8 cellular contexts compared by ENCODE assay signal in the genomic region with DNA sequence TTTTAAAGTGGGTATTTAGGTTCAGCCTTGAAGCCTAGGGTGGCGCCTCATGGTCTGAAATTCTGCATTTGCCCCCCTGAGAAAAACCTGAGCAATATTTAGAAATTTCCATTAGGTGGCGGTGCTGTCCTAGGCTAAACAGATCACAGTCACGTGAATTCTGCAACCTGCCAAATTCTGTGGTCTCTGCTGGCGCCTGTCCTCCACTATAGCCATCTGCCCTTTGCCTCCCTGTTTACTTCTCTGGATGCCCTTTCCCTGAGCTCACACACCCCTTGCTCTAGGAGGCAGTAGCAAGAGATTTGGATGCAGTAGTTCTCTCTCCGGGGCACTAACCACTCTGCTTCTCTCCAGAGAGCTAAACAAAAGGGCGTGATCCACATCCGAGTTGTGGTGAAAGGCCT. TPM values are rescaled to one million over a fixed set of nuclear protein-coding genes. Genes with fewer than 3 reads are reported as not detected.
DNase-seq lines count a peak whose midpoint lies in the region; ATAC-seq and TF ChIP-seq lines count a peak whose summit lies in the region.

No MANE protein-coding gene starts in this region.

- no peak for TF ChIP-seq EP300 in SK-N-SH (IDR thresholded peaks at IDR 0.05; ENCODE audit: borderline replicate concordance in 1 of 2, low read depth in 1 of 2, low read length in 1 of 2)

- H3K79me2 ChIP-seq in SK-N-SH (ENCODE audit: insufficient read depth) (0 out of 2 replicates have a peak, but pooled peaks cover 5% of the 10 kb centered on the region), fibroblast of lung (ENCODE audit: control insufficient read depth, insufficient read depth, low read length) (no peaks in the 10 kb centered on the region)

- DNase-seq in stimulated activated CD4-positive, alpha-beta T cell treated with anti-CD3 and anti-CD28 coated beads, Interleukin-4, amount 100 ng/mL, for 24 hours = peak; percentile 9
- no peak for DNase-seq in stimulated activated CD4-positive, alpha-beta T cell treated with anti-CD3 and anti-CD28 coated beads, Interleukin-1b, Interleukin-23, amount 100 ng/mL, for 48 hours
- DNase-seq in LHCN-M2 (ENCODE audit: low read depth) (peak; percentile 40), SK-N-SH (peak; percentile 74), fibroblast of lung (ENCODE audit: low read depth in 2 of 2) (peak; percentile 43 to 78), nucleus accumbens (lab: John Stamatoyannopoulos, UW) (peak in 41 of 56 donors; percentile 3 to 63 (median 31))

- TF ChIP-seq RAD21 in SK-N-SH (IDR thresholded peaks at IDR 0.05; ENCODE audit: low read length) = peak; percentile 90

- POLR2A ChIA-PET in SK-N-SH (lab: Yijun Ruan, JAX) = no interaction called here

- H3K9ac ChIP-seq in SK-N-SH (no peak overlapping the region), fibroblast of lung (ENCODE audit: insufficient read depth, low read length) (no peak overlapping the region)

- WGBS in SK-N-SH (ENCODE audit: low lambda C conversion rate) = 72% methylated on average over 7 of the region's 7 CpGs

- H3K4me3 ChIP-seq in SK-N-SH (ENCODE audit: low read depth in 2 of 2, low read length in 1 of 2) = no peak overlapping the region; a peak in 1 of 4 replicates
- no peak overlapping the region for H3K4me3 ChIP-seq in fibroblast of lung (replicated peaks in 1 of 4; ENCODE audit: control extremely low read depth in 1 of 4, insufficient read depth in 1 of 4, low read depth in 3 of 4, low read length in 4 of 4)

- H3K9me2 ChIP-seq in SK-N-SH = no peaks in the 10 kb centered on the region

- H3K36me3 ChIP-seq in SK-N-SH (replicated peaks in 1 of 2; ENCODE audit: control insufficient read depth in 1 of 2, insufficient read depth in 2 of 2, low read length in 1 of 2) (peaks cover 14 to 38% of the 10 kb centered on the region in 2 experiments), fibroblast of lung (ENCODE audit: control insufficient read depth, insufficient read depth, low read length) (peaks cover 3% of the 10 kb centered on the region)

- H3F3A ChIP-seq in SK-N-SH (replicated peaks; ENCODE audit: insufficient read depth) = peaks cover 3% of the 10 kb centered on the region

- H4K20me1 ChIP-seq in SK-N-SH (ENCODE audit: insufficient read depth) (no peaks in the 10 kb centered on the region), fibroblast of lung (ENCODE audit: control insufficient read depth, extremely low read depth, insufficient read depth, low read length) (no peaks in the 10 kb centered on the region)

- CTCF ChIA-PET in SK-N-SH (lab: Yijun Ruan, JAX) = interaction anchor here (0.6 to 4.7 kb wide), 27 partner anchors 8 to 415 kb away, joined by 3 to 44 read pairs (median 4); partner anchors contain the start of genes MRPL46 and MRPS11

- H3K27me3 ChIP-seq in SK-N-SH (ENCODE audit: insufficient read depth) (no peaks in the 10 kb centered on the region), fibroblast of lung (ENCODE audit: control insufficient read depth, insufficient read depth, low read length) (no peaks in the 10 kb centered on the region)

- H3K4me1 ChIP-seq in SK-N-SH (ENCODE audit: control insufficient read depth in 1 of 2, insufficient read depth in 2 of 2, low read depth in 1 of 2, low read length in 1 of 2) (peaks cover 0 to 3% of the 10 kb centered on the region in 2 experiments; a peak in 1 of 4 replicates), fibroblast of lung (ENCODE audit: control insufficient read depth, extremely low read depth, insufficient read depth, low read length) (peaks cover 3% of the 10 kb centered on the region)

- TF ChIP-seq CTCF in SK-N-SH (IDR thresholded peaks at IDR 0.05) = peak; percentile 63
- peak; percentile 58 to 67 for TF ChIP-seq CTCF in fibroblast of lung (conservative IDR thresholded peaks at IDR 0.05 in 1 of 2, IDR thresholded peaks at IDR 0.05 in 1 of 2; ENCODE audit: low read depth in 1 of 2, low read length in 2 of 2)

- H2AFZ ChIP-seq in SK-N-SH (ENCODE audit: low read depth) (no peak overlapping the region), fibroblast of lung (ENCODE audit: low read length) (peak overlapping the region; percentile 47)

- ATAC-seq in HG02759 (IDR thresholded peaks at IDR 0.05; ENCODE audit: unreplicated experiment) = no peak
- ATAC-seq in GM18858 (IDR thresholded peaks at IDR 0.05; ENCODE audit: unreplicated experiment) = no peak

- H3K4me2 ChIP-seq in SK-N-SH (no peak overlapping the region), fibroblast of lung (ENCODE audit: extremely low read depth, insufficient read depth, low read length) (no peak overlapping the region)

- no peak overlapping the region; a peak in 1 of 4 replicates for H3K27ac ChIP-seq in SK-N-SH (ENCODE audit: low read depth in 2 of 2, low read length in 1 of 2)
- H3K27ac ChIP-seq in fibroblast of lung (ENCODE audit: insufficient read depth, low read length) = no peak overlapping the region

- H3K9me3 ChIP-seq in SK-N-SH (no peaks in the 10 kb centered on the region), fibroblast of lung (ENCODE audit: control insufficient read depth, insufficient read depth, low read depth, low read length) (no peaks in the 10 kb centered on the region)

TF ChIP-seq in SK-N-SH, 30 proteins besides CTCF, POLR2A, EP300 and RAD21 (continues in another document):
- TF ChIP-seq NFIC (IDR thresholded peaks at IDR 0.05; ENCODE audit: borderline replicate concordance) (no peak), ZBTB33 (IDR thresholded peaks at IDR 0.05; ENCODE audit: borderline replicate concordance, low read depth) (no peak), MAX (IDR thresholded peaks at IDR 0.05; ENCODE audit: low read depth) (no peak), IRF3 (IDR thresholded peaks at IDR 0.05; ENCODE audit: low read depth, low read length) (no peak), FOXM1 (IDR thresholded peaks at IDR 0.05; ENCODE audit: low read depth) (no peak), USF1 (IDR thresholded peaks at IDR 0.05; ENCODE audit: borderline replicate concordance, low read depth) (peak; percentile 74; the same call in 1 of the 2 replicates), FOSL2 (IDR thresholded peaks at IDR 0.05; ENCODE audit: borderline replicate concordance, low read depth) (no peak), TCF12 (IDR thresholded peaks at IDR 0.05) (no peak)
- TF ChIP-seq, protein P1, sequence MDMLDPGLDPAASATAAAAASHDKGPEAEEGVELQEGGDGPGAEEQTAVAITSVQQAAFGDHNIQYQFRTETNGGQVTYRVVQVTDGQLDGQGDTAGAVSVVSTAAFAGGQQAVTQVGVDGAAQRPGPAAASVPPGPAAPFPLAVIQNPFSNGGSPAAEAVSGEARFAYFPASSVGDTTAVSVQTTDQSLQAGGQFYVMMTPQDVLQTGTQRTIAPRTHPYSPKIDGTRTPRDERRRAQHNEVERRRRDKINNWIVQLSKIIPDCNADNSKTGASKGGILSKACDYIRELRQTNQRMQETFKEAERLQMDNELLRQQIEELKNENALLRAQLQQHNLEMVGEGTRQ (IDR thresholded peaks at IDR 0.05; ENCODE audit: borderline replicate concordance, low read depth, low read length) = peak; percentile 14; the same call in 1 of the 2 replicates

RNA-seq across cellular contexts. Expression of gene MRPS11, which starts 9.1 kb away (rescaled TPM):
- total RNA-seq in LHCN-M2 (2014; rRNA removed) = 48.5 and 49.3 TPM in 2 replicates
- polyA plus RNA-seq in LHCN-M2 (2012) = 106 TPM
- polyA plus RNA-seq in SK-N-SH (2012; rRNA removed) = 70.0 and 101 TPM in 2 replicates
- 66.9 TPM in 2 replicates for polyA plus RNA-seq in SK-N-SH (2012; cell fraction: cytosol; rRNA removed)
- 50.3 and 60.9 TPM in 2 replicates for polyA plus RNA-seq in SK-N-SH (2012; cell fraction: nucleus; rRNA removed)
- 23.6 and 27.1 TPM in 2 replicates for total RNA-seq in fibroblast of lung
- polyA plus RNA-seq in fibroblast of lung = 46.4 and 84.5 TPM in 2 replicates
- polyA plus RNA-seq in fibroblast of lung (2012) = 54.0 and 81.8 TPM in 2 replicates
- 29.3 and 34.1 TPM in 2 replicates for polyA minus RNA-seq in fibroblast of lung (ENCODE audit: low replicate concordance)

RNA-seq across cellular contexts. Expression of gene MRPL46, which starts 9.4 kb away (rescaled TPM):
- total RNA-seq in LHCN-M2 (2014; rRNA removed) = 18.1 and 23.4 TPM in 2 replicates
- polyA plus RNA-seq in LHCN-M2 (2012) = 23.0 TPM
- 33.8 and 36.6 TPM in 2 replicates for polyA plus RNA-seq in SK-N-SH (2012; rRNA removed)
- 37.6 and 40.1 TPM in 2 replicates for polyA plus RNA-seq in SK-N-SH (2012; cell fraction: cytosol; rRNA removed)
- polyA plus RNA-seq in SK-N-SH (2012; cell fraction: nucleus; rRNA removed) = 22.0 and 22.1 TPM in 2 replicates
- 13.4 and 13.7 TPM in 2 replicates for total RNA-seq in fibroblast of lung
- polyA plus RNA-seq in fibroblast of lung = 21.4 and 27.0 TPM in 2 replicates
- polyA plus RNA-seq in fibroblast of lung (2012) = 19.4 and 28.9 TPM in 2 replicates
- polyA minus RNA-seq in fibroblast of lung (ENCODE audit: low replicate concordance) = 6.0 and 9.4 TPM in 2 replicates
